32 cellular contexts compared by ENCODE assay signal in genomic region chr11:2330696-2331095, GRCh38. TPM values are rescaled to one million over a fixed set of nuclear protein-coding genes. Genes with fewer than 3 reads are reported as not detected.
"Had no signal": no experiment of that assay in that cellular context is flagged by ENCODE, and none has a peak within 500 bp of the region (broad histone marks: within the 10 kb centered on the region; RNA-seq: fewer than 3 reads in every experiment).

No MANE protein-coding gene starts in this region.

- DNase-seq: activated B cell treated with CpG ODN at 0.5 μM for 24 hours; activated CD4-positive, alpha-beta memory T cell treated with anti-CD3 and anti-CD28 coated beads for 36 hours; activated CD4-positive, alpha-beta T cell treated with anti-CD3 and anti-CD28 coated beads for 4 hours; activated CD4-positive, alpha-beta T cell treated with anti-CD3 and anti-CD28 coated beads, Interleukin-2, amount 10 ng/mL, durations not matched to agents 24 days and 14 days; activated CD4-positive, alpha-beta T cell treated with anti-CD3 and anti-CD28 coated beads, Interleukin-2, amount 50 U/mL, for 1 hour; activated CD4-positive, alpha-beta T cell treated with anti-CD3 and anti-CD28 coated beads, Interleukin-2, amount 50 U/mL, for 4 hours; activated CD4-positive, CD25-positive, alpha-beta regulatory T cell treated with anti-CD3 and anti-CD28 coated beads, Interleukin-2, amount 50 U/mL, for 72 hours; activated CD8-positive, alpha-beta T cell treated with anti-CD3 and anti-CD28 coated beads for 36 hours; activated gamma-delta T cell treated with Interleukin-2 at 50 U/mL for 16 hours; activated naive CD4-positive, alpha-beta T cell; activated naive CD4-positive, alpha-beta T cell treated with anti-CD3 and anti-CD28 coated beads for 36 hours; activated naive CD4-positive, alpha-beta T cell treated with anti-CD3 and anti-CD28 coated beads, Interleukin-2, amount 50 U/mL, for 16 hours; activated naive CD8-positive, alpha-beta T cell treated with anti-CD3 and anti-CD28 coated beads for 36 hours; activated T-cell treated with anti-CD3 and anti-CD28 coated beads for 4 hours; activated T-cell treated with anti-CD3 and anti-CD28 coated beads, Interleukin-2, amount 50 U/mL, for 1 hour; activated T-cell treated with anti-CD3 and anti-CD28 coated beads, Interleukin-2, amount 50 U/mL, for 4 hours; activated T-cell treated with anti-CD3 and anti-CD28 coated beads, Interleukin-2, amount 50 U/mL, for 72 hours; amniotic stem cell; aorta; body of pancreas; brain microvascular endothelial cell; central memory CD4-positive, alpha-beta T cell; SW 1271; T-helper 1 cell; T-helper 2 cell; T-helper 9 cell had no signal

- H3K4me1 ChIP-seq: adrenal gland, body of pancreas had no signal

- H3K9me3 ChIP-seq: adrenal gland, body of pancreas, breast epithelium had no signal

- ATAC-seq: activated CD8-positive, alpha-beta T cell treated with anti-CD3 and anti-CD28 coated beads for 36 hours; activated naive CD4-positive, alpha-beta T cell treated with anti-CD3 and anti-CD28 coated beads, Interleukin-2, amount 50 U/mL, for 72 hours; activated T-cell treated with anti-CD3 and anti-CD28 coated beads, Interleukin-2, amount 50 U/mL, for 4 hours; activated T-cell treated with anti-CD3 and anti-CD28 coated beads, Interleukin-2, amount 50 U/mL, for 72 hours; activated T-helper 17 cell treated with anti-CD3 and anti-CD28 coated beads, Interleukin-2, amount 50 U/mL, for 72 hours; body of pancreas had no signal

- H3K4me3 ChIP-seq: adrenal gland, body of pancreas, breast epithelium had no signal

- H3K27me3 ChIP-seq: adrenal gland, body of pancreas, brain microvascular endothelial cell, breast epithelium had no signal

- H3K36me3 ChIP-seq: adrenal gland, brain microvascular endothelial cell, breast epithelium had no signal

- H3K27ac ChIP-seq: adrenal gland, body of pancreas, brain microvascular endothelial cell, breast epithelium, VCaP had no signal

RNA-seq across cellular contexts. Expression of gene TSPAN32, which starts 28.9 kb away (rescaled TPM):
- total RNA-seq: astrocyte had no signal

RNA-seq across cellular contexts. Expression of gene C11orf21, which starts 29.0 kb away (rescaled TPM):
- total RNA-seq: astrocyte had no signal
